In genomic region chr7:106402898-106403297, GRCh38 we compare ENCODE assay signal across 27 cellular contexts.
DNase-seq lines count a peak whose midpoint lies in the region; ATAC-seq lines count a peak whose summit lies in the region.
"Had no signal": no experiment of that assay in that cellular context is flagged by ENCODE, and none has a peak within 500 bp of the region (broad histone marks: within the 10 kb centered on the region; RNA-seq: fewer than 3 reads in every experiment).

No MANE protein-coding gene starts in this region.

- peaks cover 4% of the 10 kb centered on the region for H3K36me3 Mint-ChIP-seq in activated naive CD4-positive, alpha-beta T cell treated with anti-CD3 and anti-CD28 coated beads for 36 hours (ENCODE audit: low read depth)
- H3K36me3 Mint-ChIP-seq: CD4-positive, alpha-beta memory T cell; CD4-positive, CD25-positive, alpha-beta regulatory T cell; CD8-positive, alpha-beta T cell had no signal

- no peak overlapping the region for H3K4me3 Mint-ChIP-seq in activated naive CD4-positive, alpha-beta T cell treated with anti-CD3 and anti-CD28 coated beads for 36 hours
- H3K4me3 Mint-ChIP-seq: B cell; CD14-positive monocyte; CD4-positive, alpha-beta memory T cell; CD4-positive, alpha-beta T cell; CD4-positive, CD25-positive, alpha-beta regulatory T cell; CD8-positive, alpha-beta memory T cell; CD8-positive, alpha-beta T cell had no signal

- intact Hi-C loops in activated naive CD4-positive, alpha-beta T cell treated with anti-CD3 and anti-CD28 coated beads for 36 hours (cut with micrococcal nuclease) = no loop called here

- DNase-seq in RPMI7951 (ENCODE audit: low read depth) = peak; percentile 59
- DNase-seq in HuH-7.5 (ENCODE audit: low spot score) = no peak
- DNase-seq in activated naive CD4-positive, alpha-beta T cell treated with anti-CD3 and anti-CD28 coated beads for 36 hours = no peak
- DNase-seq: 8988T; ACHN; AML-193; BE2C; C1 segment of cervical spinal cord; Caco-2; Calu3; CD4-positive, alpha-beta memory T cell; CD4-positive, alpha-beta T cell; CD4-positive, CD25-positive, alpha-beta regulatory T cell; CD8-positive, alpha-beta memory T cell; CD8-positive, alpha-beta T cell; COR-L47; DMS 273 treated with DMSO at 0.1 percent for 48 hours; DMS153; DMS53; DMS79; DMS79 treated with DMSO at 0.1 percent for 48 hours; DND-41; EL had no signal

- no peak overlapping the region for H3K27ac Mint-ChIP-seq in activated naive CD4-positive, alpha-beta T cell treated with anti-CD3 and anti-CD28 coated beads for 36 hours
- H3K27ac Mint-ChIP-seq: B cell; CD4-positive, alpha-beta memory T cell; CD4-positive, alpha-beta T cell; CD4-positive, CD25-positive, alpha-beta regulatory T cell; CD8-positive, alpha-beta memory T cell; CD8-positive, alpha-beta T cell had no signal

- peaks cover 29% of the 10 kb centered on the region for H3K4me1 Mint-ChIP-seq in activated naive CD4-positive, alpha-beta T cell treated with anti-CD3 and anti-CD28 coated beads for 36 hours (ENCODE audit: low read depth)
- H3K4me1 Mint-ChIP-seq: B cell had no signal

- peak; percentile 23 for ATAC-seq in esophagus mucosa
- ATAC-seq: A549; CD8-positive, alpha-beta T cell had no signal

- peaks cover 52% of the 10 kb centered on the region for H3K27me3 Mint-ChIP-seq in activated naive CD4-positive, alpha-beta T cell treated with anti-CD3 and anti-CD28 coated beads for 36 hours (ENCODE audit: low read depth)

- peaks cover 9% of the 10 kb centered on the region for H3K9me3 Mint-ChIP-seq in activated naive CD4-positive, alpha-beta T cell treated with anti-CD3 and anti-CD28 coated beads for 36 hours
- H3K9me3 Mint-ChIP-seq: CD4-positive, alpha-beta T cell; CD8-positive, alpha-beta memory T cell; CD8-positive, alpha-beta T cell had no signal

- CTCF ChIA-PET in activated naive CD4-positive, alpha-beta T cell treated with anti-CD3 and anti-CD28 coated beads for 36 hours (lab: Charles Lee) = interaction anchor here (0.6 to 2.1 kb wide), 3 partner anchors 14 to 62 kb away, joined by 4 to 9 read pairs (median 5); no protein-coding TSS in a partner anchor
